Comparison of ENCODE assay signal across 11 cellular contexts in the genomic region with DNA sequence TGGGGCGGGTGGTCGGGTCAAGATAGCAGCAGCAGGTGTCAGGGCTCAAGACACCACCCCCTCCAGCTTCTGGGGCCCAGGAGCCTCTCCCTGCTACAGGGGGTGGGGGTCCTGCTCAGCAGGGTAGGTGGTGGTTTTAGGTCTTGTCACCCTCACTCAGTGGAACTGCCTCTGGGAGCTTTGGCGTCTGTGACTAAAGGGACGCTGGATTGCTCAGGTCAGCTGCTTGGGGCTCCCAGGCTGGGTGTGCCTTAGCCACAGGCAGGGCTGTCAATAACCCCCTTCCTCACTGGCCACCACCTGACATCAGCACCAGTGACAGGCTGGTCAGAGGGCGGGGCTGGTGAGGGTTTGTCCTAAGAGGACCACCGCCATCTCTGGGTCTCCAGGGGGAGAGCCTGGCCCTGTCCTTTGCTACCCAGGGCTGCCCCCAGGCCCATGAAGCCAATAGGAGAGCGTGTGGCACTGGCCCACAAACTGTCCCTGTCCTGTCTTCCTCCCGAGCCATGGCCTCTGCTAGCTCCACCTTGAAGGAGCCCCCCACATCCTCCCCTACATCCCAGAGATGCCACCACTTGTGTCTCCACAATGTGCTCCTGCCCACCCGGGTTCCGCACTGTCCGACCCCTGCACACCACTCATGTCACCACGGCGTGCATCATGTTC.
"Had no signal": no experiment of that assay in that cellular context is flagged by ENCODE, and none has a peak within 500 bp of the region (broad histone marks: within the 10 kb centered on the region; RNA-seq: fewer than 3 reads in every experiment).

No MANE protein-coding gene starts in this region.

- DNase-seq: activated CD4-positive, alpha-beta T cell treated with anti-CD3 and anti-CD28 coated beads for 1 hour; activated naive CD4-positive, alpha-beta T cell treated with anti-CD3 and anti-CD28 coated beads for 36 hours; amygdala; ovary; SW 1271; T-helper 9 cell had no signal

- H3K27ac Mint-ChIP-seq: activated naive CD4-positive, alpha-beta T cell treated with anti-CD3 and anti-CD28 coated beads for 36 hours; activated T-helper 1 cell treated with anti-CD3 and anti-CD28 coated beads, Interleukin-12 subunit alpha, Interleukin-12 subunit beta, Interleukin-2, Interleukin-4 antibody, amounts not matched to agents 30 ng/mL and 10 ng/mL and 1 ng/mL, durations not matched to agents 14 hours and 24 hours and 36 hours had no signal

- H3K4me3 ChIP-seq: ovary, skin epidermis, tibial nerve had no signal

- H3K4me3 Mint-ChIP-seq: activated naive CD4-positive, alpha-beta T cell treated with anti-CD3 and anti-CD28 coated beads for 36 hours; activated T-helper 1 cell treated with anti-CD3 and anti-CD28 coated beads, Interleukin-12 subunit alpha, Interleukin-12 subunit beta, Interleukin-2, Interleukin-4 antibody, amounts not matched to agents 30 ng/mL and 10 ng/mL and 1 ng/mL, durations not matched to agents 14 hours and 24 hours and 36 hours; brain; nephron had no signal

- H3K27ac ChIP-seq: ovary, skin epidermis, tibial nerve had no signal

- H3K27me3 ChIP-seq: ovary, tibial nerve had no signal

- H3K9me3 ChIP-seq: ovary, tibial nerve had no signal

- H3K36me3 ChIP-seq: ovary had no signal

- H3K9me3 Mint-ChIP-seq: activated naive CD4-positive, alpha-beta T cell treated with anti-CD3 and anti-CD28 coated beads for 36 hours; activated T-helper 1 cell treated with anti-CD3 and anti-CD28 coated beads, Interleukin-12 subunit alpha, Interleukin-12 subunit beta, Interleukin-2, Interleukin-4 antibody, amounts not matched to agents 30 ng/mL and 10 ng/mL and 1 ng/mL, durations not matched to agents 14 hours and 24 hours and 36 hours; brain; nephron had no signal
